Comparison of ENCODE assay signal across 9 cellular contexts in the genomic region with DNA sequence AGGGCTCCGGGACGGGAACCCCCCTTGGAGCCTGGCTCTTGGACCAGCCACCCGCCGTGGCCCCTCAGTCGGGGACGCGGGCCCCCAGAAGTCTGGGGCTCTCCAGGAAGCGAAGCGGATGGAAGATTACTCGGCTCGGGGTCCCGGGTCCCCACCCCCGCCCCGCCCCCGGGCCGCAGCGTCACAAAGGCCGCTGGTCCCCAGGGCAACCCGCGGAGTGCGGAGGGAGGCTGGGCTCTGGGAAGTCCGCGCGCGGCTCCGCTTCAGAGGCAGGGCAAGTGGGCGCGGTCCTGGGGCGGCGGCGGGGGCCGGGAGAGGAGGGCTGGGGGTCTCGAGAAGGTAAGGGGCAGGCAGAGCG. TPM values are rescaled to one million over a fixed set of nuclear protein-coding genes. Genes with fewer than 3 reads are reported as not detected.
A peak's percentile ranks its signal among the peaks of the same experiment; 100 is the strongest.
DNase-seq lines count a peak whose midpoint lies in the region; ATAC-seq and TF ChIP-seq lines count a peak whose summit lies in the region.
"Had no signal": no experiment of that assay in that cellular context is flagged by ENCODE, and none has a peak within 500 bp of the region (broad histone marks: within the 10 kb centered on the region; RNA-seq: fewer than 3 reads in every experiment).

A gene with protein sequence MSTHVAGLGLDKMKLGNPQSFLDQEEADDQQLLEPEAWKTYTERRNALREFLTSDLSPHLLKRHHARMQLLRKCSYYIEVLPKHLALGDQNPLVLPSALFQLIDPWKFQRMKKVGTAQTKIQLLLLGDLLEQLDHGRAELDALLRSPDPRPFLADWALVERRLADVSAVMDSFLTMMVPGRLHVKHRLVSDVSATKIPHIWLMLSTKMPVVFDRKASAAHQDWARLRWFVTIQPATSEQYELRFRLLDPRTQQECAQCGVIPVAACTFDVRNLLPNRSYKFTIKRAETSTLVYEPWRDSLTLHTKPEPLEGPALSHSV (plus strand): TSS at position 227 of the 358 bp plus-strand sequence. CDS start 1,505 bp downstream, outside the sequence.

- H3K4me3 ChIP-seq in fibroblast of mammary gland (ENCODE audit: control insufficient read depth, low read depth, low read length) (peak within 1 kb of the TSS; percentile 51), parathyroid adenoma (ENCODE audit: low read depth, low read length) (peak within 1 kb of the TSS; percentile 18)

- peaks cover 4% of the 10 kb centered on the region for H3K4me1 ChIP-seq in parathyroid adenoma

- DNase-seq in DMS 273 (lab: John Stamatoyannopoulos, UW; ENCODE audit: unreplicated experiment): peak; percentile 42
- no peak for DNase-seq in DMS 273 treated with DMSO at 0.1 percent for 48 hours (lab: John Stamatoyannopoulos, UW)
- peak; percentile 37 to 42 for DNase-seq in activated CD4-positive, alpha-beta T cell treated with anti-CD3 and anti-CD28 coated beads, Interleukin-2, amount 50 U/mL, for 48 hours
- DNase-seq in fibroblast of mammary gland (ENCODE audit: low read depth): no peak
- DNase-seq in A172 (ENCODE audit: low spot score): no peak
- no peak for DNase-seq in GOT3 (lab: John Stamatoyannopoulos, UW)

- no peak for TF ChIP-seq CTCF in fibroblast of mammary gland (conservative IDR thresholded peaks at IDR 0.05; ENCODE audit: control insufficient read depth, insufficient read depth, low read depth, low read length)
- TF ChIP-seq CTCF in parathyroid adenoma (IDR thresholded peaks at IDR 0.05): no peak

- H3K79me2 ChIP-seq in parathyroid adenoma: no peaks in the 10 kb centered on the region

- H2AFZ ChIP-seq in parathyroid adenoma: peak within 1 kb of the TSS; percentile 55

- no peak within 1 kb of the TSS for H3K9ac ChIP-seq in parathyroid adenoma

- H3K4me2 ChIP-seq in parathyroid adenoma (ENCODE audit: low read length): peak within 1 kb of the TSS; percentile 70

- H3K27me3 ChIP-seq in parathyroid adenoma (ENCODE audit: control insufficient read depth, insufficient read depth, low read length): no peaks in the 10 kb centered on the region

- no peaks in the 10 kb centered on the region for H3K9me3 ChIP-seq in parathyroid adenoma (ENCODE audit: control insufficient read depth, low read length)

- no peak within 1 kb of the TSS for H3K27ac ChIP-seq in parathyroid adenoma
- H3K27ac ChIP-seq: 22Rv1 had no signal

- peak; percentile 12 for ATAC-seq in HG03469 (IDR thresholded peaks at IDR 0.05; ENCODE audit: unreplicated experiment)

- no peaks in the 10 kb centered on the region for H3K36me3 ChIP-seq in parathyroid adenoma (ENCODE audit: control insufficient read depth, insufficient read depth, low read length)

RNA-seq across cellular contexts. Expression of the gene that starts here (rescaled TPM):
- total RNA-seq in A172 (2014; rRNA removed; shearing (Covaris generic)): 1.8 and 2.9 TPM in 2 replicates

Comparison
In these comparisons a context has a peak if more than half of its experiments do, and no peak if none do; other contexts are left out.
1. DNase-seq: peak in DMS 273 (single experiment) and activated CD4-positive, alpha-beta T cell treated with anti-CD3 and anti-CD28 coated beads, Interleukin-2, amount 50 U/mL, for 48 hours (2 of 2); none in DMS 273 treated with DMSO at 0.1 percent for 48 hours (single experiment), fibroblast of mammary gland (single experiment), A172 (single experiment) and GOT3 (single experiment).